ENCODE assay signal across 1 cellular context in the genomic region with DNA sequence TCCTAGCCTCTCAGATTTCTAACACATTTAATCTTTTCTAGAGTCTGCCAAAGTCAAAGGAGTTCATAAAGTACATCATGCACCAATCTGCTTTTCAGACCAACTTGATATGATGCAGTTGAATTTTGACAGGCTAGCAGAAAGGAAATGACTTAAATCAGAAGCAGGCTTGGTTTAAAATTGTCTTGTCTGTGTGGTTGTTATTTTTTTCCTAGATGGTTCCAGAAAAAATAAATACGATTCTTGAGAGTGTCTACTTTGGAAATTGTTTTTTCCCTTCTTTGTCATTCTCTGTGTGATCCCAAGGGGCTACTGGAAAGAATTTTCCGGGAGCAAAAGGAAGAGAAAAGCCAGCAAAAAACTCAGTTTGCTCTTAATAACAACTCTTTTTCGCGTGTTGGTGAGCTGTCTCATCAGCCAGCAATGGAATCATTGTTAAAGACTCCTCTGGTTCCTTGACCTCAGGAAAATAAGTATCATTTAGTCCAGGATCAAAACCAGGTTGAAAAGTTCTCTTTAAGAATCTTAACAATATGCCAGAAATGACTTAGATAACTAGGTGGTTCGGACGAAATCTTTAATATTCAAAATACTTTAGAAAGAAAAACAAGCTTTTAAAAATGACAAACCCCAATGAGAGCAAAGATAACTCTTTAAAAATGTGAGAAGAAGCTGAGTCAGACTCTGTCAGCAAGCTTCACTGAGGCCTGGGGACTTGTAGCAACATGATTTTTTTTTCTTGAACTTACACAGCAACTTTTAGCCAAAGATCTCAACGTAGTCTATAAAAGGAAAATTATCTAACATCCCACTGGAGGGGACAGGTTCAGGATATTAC.
TF ChIP-seq lines count a peak whose summit lies in the region.

No MANE protein-coding gene starts in this region.

TF ChIP-seq in IMR-90, 13 proteins besides CTCF, POLR2A, EP300 and RAD21:
- TF ChIP-seq RCOR1 (IDR thresholded peaks at IDR 0.05; ENCODE audit: insufficient replicate concordance, low read length) (no peak), MAFK (IDR thresholded peaks at IDR 0.05; ENCODE audit: low read depth, low read length) (peak; percentile 69), MAZ (IDR thresholded peaks at IDR 0.05; ENCODE audit: borderline replicate concordance, low read depth, low read length) (no peak), FOS (IDR thresholded peaks at IDR 0.05; ENCODE audit: low read depth, low read length) (no peak), NFE2L2 (IDR thresholded peaks at IDR 0.05; ENCODE audit: low read depth, low read length) (peak; percentile 90)
